24 cellular contexts compared by ENCODE assay signal in the genomic region with DNA sequence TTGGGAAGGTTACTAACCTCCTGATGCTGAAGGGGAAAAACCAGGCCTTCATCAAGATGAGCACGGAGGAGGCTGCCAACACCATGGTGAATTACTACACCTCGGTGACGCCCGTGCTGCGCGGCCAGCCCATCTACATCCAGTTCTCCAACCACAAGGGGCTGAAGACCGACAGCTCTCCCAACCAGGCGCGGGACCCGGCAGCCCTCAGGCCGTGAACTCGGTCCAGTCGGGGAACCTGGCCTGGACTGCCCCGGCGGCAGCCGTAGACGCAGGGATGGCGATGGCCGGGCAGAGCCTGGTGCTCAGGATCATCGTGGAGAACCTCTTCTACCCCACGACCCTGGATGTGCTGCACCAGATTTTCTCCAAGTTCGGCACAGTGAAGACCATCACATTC.
DNase-seq lines count a peak whose midpoint lies in the region; ATAC-seq, FAIRE-seq and TF ChIP-seq lines count a peak whose summit lies in the region.
"Had no signal": no experiment of that assay in that cellular context is flagged by ENCODE, and none has a peak within 500 bp of the region (broad histone marks: within the 10 kb centered on the region; RNA-seq: fewer than 3 reads in every experiment).

No MANE protein-coding gene starts in this region.

- no peak for TF ChIP-seq RAD21 in H1 (IDR thresholded peaks at IDR 0.05 in 1 of 2, conservative IDR thresholded peaks at IDR 0.05 in 1 of 2; ENCODE audit: low read depth in 2 of 2, low read length in 2 of 2)

- CTCF ChIA-PET in H1 (lab: Charles Lee; ENCODE audit: partially characterized antibody) = interaction anchor here (0.7 to 1.0 kb wide), 2 partner anchors 18 to 58 kb away, joined by 3 read pairs; no protein-coding TSS in a partner anchor
- CTCF ChIA-PET in CD8-positive, alpha-beta T cell (lab: Charles Lee) = no interaction called here

- H2BK120ac ChIP-seq in H1 (replicated peaks; ENCODE audit: low read depth, low read length) (no peak overlapping the region), trophoblast cell (ENCODE audit: insufficient read depth, low read length, poor library complexity) (no peak overlapping the region)

- no peak for TF ChIP-seq EP300 in H1 (IDR thresholded peaks at IDR 0.05; ENCODE audit: borderline replicate concordance in 1 of 2, low read depth in 2 of 2, low read length in 2 of 2)

- no peak overlapping the region for H2BK5ac ChIP-seq in H1 (ENCODE audit: low read depth, low read length)
- H2BK5ac ChIP-seq in trophoblast cell (ENCODE audit: low read depth, low read length, poor library complexity) = no peak overlapping the region

- H3K4me1 Mint-ChIP-seq in CD8-positive, alpha-beta T cell (ENCODE audit: low read depth) = peaks cover 26% of the 10 kb centered on the region

- H3K14ac ChIP-seq in H1 (ENCODE audit: insufficient read length) (no peak overlapping the region), trophoblast cell (ENCODE audit: low read length) (no peak overlapping the region)

- H2BK12ac ChIP-seq in H1 (ENCODE audit: low read depth, low read length) (no peak overlapping the region; the same call in 1 of the 2 replicates), trophoblast cell (ENCODE audit: low read length) (no peak overlapping the region)

- FAIRE-seq in H1 (lab: Jason Lieb, UNC) (no peak), urothelium cell line (lab: Jason Lieb, UNC) (peak; percentile 86)
- FAIRE-seq: A549, GM12891, GM18507 had no signal

- H3K36me3 ChIP-seq in H1 (ENCODE audit: control insufficient read depth in 2 of 4, insufficient read depth in 4 of 4, low read length in 3 of 4) (no peaks in the 10 kb centered on the region), trophoblast cell (ENCODE audit: control insufficient read depth in 1 of 2, insufficient read depth in 2 of 2, low read length in 2 of 2) (no peaks in the 10 kb centered on the region)
- H3K36me3 ChIP-seq in CD8-positive, alpha-beta T cell (ENCODE audit: insufficient read depth, low read length) = no peaks in the 10 kb centered on the region
- H3K36me3 ChIP-seq: BE2C; BLaER1 treated with 17β-estradiol and CSF1 and Interleukin-3, amounts not matched to agents 10 nM and 100 nM had no signal

- H3K18ac ChIP-seq in H1 (ENCODE audit: extremely low read depth, low read length) (no peak overlapping the region), trophoblast cell (ENCODE audit: low read length) (no peak overlapping the region)

- POLR2A ChIA-PET in H1 (lab: Charles Lee; ENCODE audit: partially characterized antibody) = interaction anchor here (0.8 kb wide), 1 partner anchor 24 kb away, joined by 3 read pairs; no protein-coding TSS in a partner anchor
- POLR2A ChIA-PET in CD8-positive, alpha-beta T cell (lab: Charles Lee) = interaction anchor here (1.2 kb wide), 1 partner anchor 10 kb away, joined by 6 read pairs; no protein-coding TSS in a partner anchor

- no peak overlapping the region for H3K4me3 Mint-ChIP-seq in CD8-positive, alpha-beta T cell
- H3K4me3 Mint-ChIP-seq: CD14-positive monocyte; CD4-positive, alpha-beta T cell; H9 had no signal

- no peak for TF ChIP-seq POLR2A in H1 (IDR thresholded peaks at IDR 0.05; ENCODE audit: control extremely low read depth in 1 of 2, low read depth in 2 of 2, low read length in 2 of 2)

- H2AK5ac ChIP-seq in H1 (ENCODE audit: low read depth, low read length) (no peak overlapping the region), trophoblast cell (ENCODE audit: low read length) (no peak overlapping the region)

- no peaks in the 10 kb centered on the region for H3K27me3 ChIP-seq in H1 (replicated peaks in 1 of 4; ENCODE audit: control insufficient read depth in 3 of 4, extremely low read depth in 1 of 4, insufficient read depth in 3 of 4, low read length in 3 of 4)
- no peaks in the 10 kb centered on the region for H3K27me3 ChIP-seq in trophoblast cell (ENCODE audit: insufficient read depth, low read length)
- no peaks in the 10 kb centered on the region for H3K27me3 ChIP-seq in CD8-positive, alpha-beta T cell (ENCODE audit: insufficient read depth, low read length)
- H3K27me3 ChIP-seq: BE2C; BLaER1 treated with 17β-estradiol and CSF1 and Interleukin-3, amounts not matched to agents 10 nM and 100 nM had no signal

- no peak overlapping the region for H4K8ac ChIP-seq in H1 (ENCODE audit: extremely low read depth, insufficient read depth, low read length)
- H4K8ac ChIP-seq in trophoblast cell (ENCODE audit: low read depth, low read length) = no peak overlapping the region

- H3K4ac ChIP-seq in H1 (replicated peaks; ENCODE audit: insufficient read length, low read depth, low read length) (no peak overlapping the region), trophoblast cell (ENCODE audit: low read depth, low read length) (no peak overlapping the region)

- H3K23me2 ChIP-seq in H1 (ENCODE audit: low read depth, low read length) = no peaks in the 10 kb centered on the region

- H3K23ac ChIP-seq in H1 (ENCODE audit: insufficient read length) (no peak overlapping the region), trophoblast cell (ENCODE audit: low read length) (no peak overlapping the region)

- H3K27ac ChIP-seq in caudate nucleus (ENCODE audit: low read depth, low read length) (peak overlapping the region; percentile 83), H1 (ENCODE audit: low read depth, low read length) (no peak overlapping the region), trophoblast cell (ENCODE audit: low read depth, low read length) (no peak overlapping the region)
- no peak overlapping the region for H3K27ac ChIP-seq in CD8-positive, alpha-beta T cell (ENCODE audit: low read depth, low read length)
- H3K27ac ChIP-seq: A549; BLaER1 treated with 17β-estradiol and CSF1 and Interleukin-3, amounts not matched to agents 10 nM and 100 nM; GM23248 had no signal

- peak overlapping the region; percentile 86; the same call in 1 of the 2 replicates for H2BK20ac ChIP-seq in H1 (ENCODE audit: low read length)

- H3K79me1 ChIP-seq in H1 (ENCODE audit: low read depth, low read length) = no peaks in the 10 kb centered on the region
- H3K79me1 ChIP-seq in trophoblast cell (ENCODE audit: low read length) = no peaks in the 10 kb centered on the region

- H3K56ac ChIP-seq in H1 (replicated peaks; ENCODE audit: insufficient read length, low read depth, low read length) = no peak overlapping the region

- no peak overlapping the region for H3K4me2 ChIP-seq in H1 (ENCODE audit: insufficient read depth in 1 of 2, low read depth in 2 of 2, low read length in 2 of 2)
- H3K4me2 ChIP-seq in trophoblast cell (ENCODE audit: low read length) = no peak overlapping the region
- H3K4me2 ChIP-seq: A549; BLaER1 treated with 17β-estradiol and CSF1 and Interleukin-3, amounts not matched to agents 10 nM and 100 nM had no signal

- H3K9me3 Mint-ChIP-seq in CD8-positive, alpha-beta T cell = no peaks in the 10 kb centered on the region
- H3K9me3 Mint-ChIP-seq: CD4-positive, alpha-beta T cell had no signal

- TF ChIP-seq CTCF in H1 (IDR thresholded peaks at IDR 0.05; ENCODE audit: control extremely low read depth in 1 of 3, insufficient read depth in 1 of 3, low read depth in 1 of 3, low read length in 3 of 3) = no peak
- no peak for TF ChIP-seq CTCF in CD8-positive, alpha-beta T cell (IDR thresholded peaks at IDR 0.05)

- H3K27me3 Mint-ChIP-seq in CD8-positive, alpha-beta T cell (ENCODE audit: low read depth) = no peaks in the 10 kb centered on the region
- H3K27me3 Mint-ChIP-seq: CD4-positive, alpha-beta T cell had no signal

- H3K36me3 Mint-ChIP-seq in CD8-positive, alpha-beta T cell = no peaks in the 10 kb centered on the region
- H3K36me3 Mint-ChIP-seq: CD14-positive monocyte had no signal

- peak overlapping the region; percentile 81; the same call in 1 of the 2 replicates for H2BK15ac ChIP-seq in H1 (ENCODE audit: low read length)

- H3K9me3 ChIP-seq in H1 (ENCODE audit: insufficient read depth in 2 of 2, low read depth in 1 of 2, low read length in 1 of 2) (peaks cover 0 to 5% of the 10 kb centered on the region in 2 experiments; a peak in 1 of 4 replicates), trophoblast cell (ENCODE audit: insufficient read depth, low read depth, low read length) (peaks cover 2% of the 10 kb centered on the region)
- no peaks in the 10 kb centered on the region for H3K9me3 ChIP-seq in CD8-positive, alpha-beta T cell (ENCODE audit: low read length)
- H3K9me3 ChIP-seq: A549, BE2C had no signal

- no peaks in the 10 kb centered on the region for H4K20me1 ChIP-seq in H1 (replicated peaks in 1 of 2; ENCODE audit: control insufficient read depth in 1 of 2, insufficient read depth in 2 of 2, low read length in 2 of 2)
- H4K20me1 ChIP-seq: BLaER1 treated with 17β-estradiol and CSF1 and Interleukin-3, amounts not matched to agents 10 nM and 100 nM had no signal

- H3K4me1 ChIP-seq in H1 (replicated peaks in 1 of 4; ENCODE audit: control insufficient read depth in 3 of 4, insufficient read depth in 4 of 4, low read length in 3 of 4) (peaks cover 5 to 14% (median 8%) of the 10 kb centered on the region in 4 experiments; a peak in 5 of 7 replicates), trophoblast cell (ENCODE audit: control insufficient read depth in 1 of 2, insufficient read depth in 2 of 2, low read length in 2 of 2) (peaks cover 8 to 10% of the 10 kb centered on the region in 2 experiments)
- peaks cover 22% of the 10 kb centered on the region for H3K4me1 ChIP-seq in CD8-positive, alpha-beta T cell (ENCODE audit: insufficient read depth, low read length)
- H3K4me1 ChIP-seq: BE2C had no signal

- no peak overlapping the region for H4K5ac ChIP-seq in H1 (ENCODE audit: insufficient read length, low read depth, low read length)

- WGBS in H1 (ENCODE audit: extremely low coverage in 1 of 2, insufficient coverage in 1 of 2, insufficient read length in 1 of 2, insufficient replicate concordance in 2 of 2, low coverage in 1 of 2, low lambda C conversion rate in 2 of 2, missing lambda C conversion rate in 1 of 2), 2 experiments = 97% methylated on average over 18 of the region's 22 CpGs; no CpG with 5 or more reads in 1 of the 2 experiments
- WGBS in trophoblast cell (ENCODE audit: extremely low coverage, insufficient coverage, insufficient read length) = no CpG with 5 or more reads among the region's 22 CpGs

- H4K12ac ChIP-seq in trophoblast cell (ENCODE audit: low read depth, low read length) = no peak overlapping the region

- DNase-seq in caudate nucleus (lab: John Stamatoyannopoulos, UW) = no peak
- DNase-seq in H1 (ENCODE audit: low read depth in 1 of 2, low spot score in 2 of 2) = no peak
- no peak for DNase-seq in trophoblast cell
- no peak for DNase-seq in urothelium cell line (ENCODE audit: low spot score)
- DNase-seq in CD8-positive, alpha-beta T cell = no peak
- DNase-seq in sciatic nerve (ENCODE audit: low spot score) = no peak
- no peak for DNase-seq in DMS79 treated with DMSO at 0.1 percent for 48 hours (lab: John Stamatoyannopoulos, UW)
- DNase-seq: 8988T; ACHN; AML-193; BE2C; CD4-positive, alpha-beta T cell; COR-L47; DMS153; EL; GDM1; GM23248; H9 had no signal

- H3K79me2 ChIP-seq in H1 (ENCODE audit: control insufficient read depth in 1 of 2, insufficient read depth in 2 of 2, low read length in 2 of 2) (no peaks in the 10 kb centered on the region), trophoblast cell (ENCODE audit: control insufficient read depth, insufficient read depth, low read length, poor library complexity) (no peaks in the 10 kb centered on the region)

- H3K4me3 ChIP-seq in H1 (ENCODE audit: extremely low read depth in 1 of 4, insufficient read depth in 2 of 4, low read depth in 3 of 4, low read length in 4 of 4) (no peak overlapping the region), trophoblast cell (ENCODE audit: low read depth, low read length) (no peak overlapping the region)
- no peak overlapping the region for H3K4me3 ChIP-seq in CD8-positive, alpha-beta T cell (ENCODE audit: low read depth, low read length)
- H3K4me3 ChIP-seq: A549; BLaER1 treated with 17β-estradiol and CSF1 and Interleukin-3, amounts not matched to agents 10 nM and 100 nM; GM23248 had no signal

- no peak overlapping the region for H4K91ac ChIP-seq in H1 (replicated peaks; ENCODE audit: insufficient read length, low read length)
- peak overlapping the region; percentile 3 for H4K91ac ChIP-seq in trophoblast cell (ENCODE audit: low read depth, low read length)

- H3K9ac ChIP-seq in H1 (replicated peaks in 1 of 4; ENCODE audit: extremely low read depth in 1 of 4, low read depth in 3 of 4, low read length in 3 of 4) (no peak overlapping the region), trophoblast cell (ENCODE audit: low read length) (no peak overlapping the region)
- H3K9ac ChIP-seq: BLaER1 treated with 17β-estradiol and CSF1 and Interleukin-3, amounts not matched to agents 10 nM and 100 nM; GM23248 had no signal

- intact Hi-C loops in CD8-positive, alpha-beta T cell (cut with DNase I, micrococcal nuclease) = no loop called here
- intact Hi-C loops in sciatic nerve (cut with DNase I) = no loop called here

- no peak overlapping the region for H3K27ac Mint-ChIP-seq in CD8-positive, alpha-beta T cell
- H3K27ac Mint-ChIP-seq: CD14-positive monocyte; CD4-positive, alpha-beta T cell had no signal

- ATAC-seq in CD8-positive, alpha-beta T cell = no peak
- no peak for ATAC-seq in sciatic nerve
- ATAC-seq: A549, HCT116 had no signal

- no peak overlapping the region; the same call in 1 of the 2 replicates for H2AFZ ChIP-seq in H1 (ENCODE audit: low read length)
- no peak overlapping the region for H2AFZ ChIP-seq in trophoblast cell (ENCODE audit: insufficient read depth, low read length, poor library complexity)
- H2AFZ ChIP-seq: GM23248 had no signal
